Comparison of ENCODE assay signal across 1 cellular context in genomic region chr19:2385053-2385721, GRCh38.
A peak's percentile ranks its signal among the peaks of the same experiment; 100 is the strongest.
TF ChIP-seq lines count a peak whose summit lies in the region.

No MANE protein-coding gene starts in this region.

TF ChIP-seq in HepG2, 621 proteins besides CTCF, POLR2A, EP300 and RAD21 (continued from another document and continues in another):
- TF ChIP-seq FIP1L1 (IDR thresholded peaks at IDR 0.05; ENCODE audit: borderline replicate concordance, insufficient read depth, low read depth, low read length) (no peak), ZNF335 (CRISPR knock-in tag; IDR thresholded peaks at IDR 0.05) (no peak; the same call in 1 of the 2 replicates), ZSCAN25 (CRISPR knock-in tag; IDR thresholded peaks at IDR 0.05) (peak; percentile 42; the same call in 1 of the 2 replicates), DMAP1 (CRISPR knock-in tag; IDR thresholded peaks at IDR 0.05) (peak; percentile 38; the same call in 1 of the 2 replicates), ZNF644 (CRISPR knock-in tag; IDR thresholded peaks at IDR 0.05; ENCODE audit: low read depth) (0 out of 2 replicates have a peak, but pooled peaks have one; percentile 20), DMTF1 (CRISPR knock-in tag; IDR thresholded peaks at IDR 0.05) (no peak), NONO (IDR thresholded peaks at IDR 0.05) (no peak), NONO (CRISPR knock-in tag; conservative IDR thresholded peaks at IDR 0.05) (0 out of 2 replicates have a peak, but pooled peaks have one; percentile 41), ZNF609 (CRISPR knock-in tag; IDR thresholded peaks at IDR 0.05; ENCODE audit: borderline replicate concordance) (no peak; the same call in 1 of the 2 replicates), NBN (conservative IDR thresholded peaks at IDR 0.05) (no peak), AHR (CRISPR knock-in tag; IDR thresholded peaks at IDR 0.05) (0 out of 2 replicates have a peak, but pooled peaks have one; percentile 21), MXI1 (IDR thresholded peaks at IDR 0.05; ENCODE audit: borderline replicate concordance, low read depth, low read length) (peak; percentile 88; the same call in 1 of the 3 replicates), ADNP (CRISPR knock-in tag; IDR thresholded peaks at IDR 0.05) (peak; percentile 80), MAFF (IDR thresholded peaks at IDR 0.05; ENCODE audit: low read depth, low read length) (0 out of 2 replicates have a peak, but pooled peaks have one; percentile 29), ZMYM3 (CRISPR knock-in tag; IDR thresholded peaks at IDR 0.05) (peak; percentile 96), NR2F1 (CRISPR knock-in tag; IDR thresholded peaks at IDR 0.05) (peak; percentile 42 to 89; a peak in 2 of 4 replicates), ZFP1 (CRISPR knock-in tag; IDR thresholded peaks at IDR 0.05) (no peak), ZNF30 (CRISPR knock-in tag; IDR thresholded peaks at IDR 0.05) (no peak), ZBTB43 (CRISPR knock-in tag; conservative IDR thresholded peaks at IDR 0.05) (0 out of 2 replicates have a peak, but pooled peaks have one; percentile 34), ZHX2 (IDR thresholded peaks at IDR 0.05; ENCODE audit: low read depth) (no peak), ZHX2 (CRISPR knock-in tag; IDR thresholded peaks at IDR 0.05; ENCODE audit: borderline replicate concordance) (no peak), SIX1 (CRISPR knock-in tag; IDR thresholded peaks at IDR 0.05; ENCODE audit: borderline replicate concordance) (peak; percentile 57; the same call in 1 of the 2 replicates), HOXA7 (CRISPR knock-in tag; IDR thresholded peaks at IDR 0.05) (no peak), AHDC1 (CRISPR knock-in tag; IDR thresholded peaks at IDR 0.05; ENCODE audit: borderline replicate concordance) (0 out of 2 replicates have a peak, but pooled peaks have one; percentile 39), ARID5B (CRISPR knock-in tag; IDR thresholded peaks at IDR 0.05) (peak; percentile 47; the same call in 1 of the 2 replicates), CHD2 (IDR thresholded peaks at IDR 0.05; ENCODE audit: low read depth, low read length) (peak; percentile 75), SPEN (CRISPR knock-in tag; IDR thresholded peaks at IDR 0.05; ENCODE audit: low read depth) (peak; percentile 20; the same call in 1 of the 2 replicates)
